ENCODE assay signal across 1 cellular context in the genomic region with DNA sequence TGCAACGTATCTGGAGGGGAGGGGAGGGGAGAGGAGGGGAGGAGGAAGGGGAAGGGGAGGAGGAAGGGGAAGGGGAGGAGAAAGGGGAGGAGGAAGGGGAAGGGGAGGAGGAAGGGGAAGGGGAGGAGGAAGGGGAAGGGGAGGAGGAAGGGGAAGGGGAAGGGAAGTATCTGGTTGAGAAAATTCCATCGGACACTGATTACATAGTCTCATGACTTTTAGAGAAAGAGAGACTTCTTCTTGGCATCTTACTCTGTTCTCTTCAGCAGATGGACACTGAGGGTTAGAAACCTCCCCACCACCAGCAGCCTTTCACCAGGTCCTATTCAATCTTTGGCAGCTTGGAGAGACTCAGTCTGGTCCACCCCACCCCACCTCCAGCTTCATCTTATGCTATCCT.
TF ChIP-seq lines count a peak whose summit lies in the region.

No MANE protein-coding gene starts in this region.

TF ChIP-seq in IMR-90, 13 proteins besides CTCF, POLR2A, EP300 and RAD21:
- TF ChIP-seq MAFK (IDR thresholded peaks at IDR 0.05; ENCODE audit: low read depth, low read length) (no peak), SMC3 (IDR thresholded peaks at IDR 0.05; ENCODE audit: low read depth, low read length) (no peak), ELK1 (IDR thresholded peaks at IDR 0.05; ENCODE audit: borderline replicate concordance, low read depth, low read length) (no peak), FOS (IDR thresholded peaks at IDR 0.05; ENCODE audit: low read depth, low read length) (no peak), MAZ (IDR thresholded peaks at IDR 0.05; ENCODE audit: borderline replicate concordance, low read depth, low read length) (no peak), CEBPB (IDR thresholded peaks at IDR 0.05; ENCODE audit: low read depth, low read length) (no peak), NFE2L2 (IDR thresholded peaks at IDR 0.05; ENCODE audit: low read depth, low read length) (no peak), RCOR1 (IDR thresholded peaks at IDR 0.05; ENCODE audit: insufficient replicate concordance, low read length) (no peak), BHLHE40 (IDR thresholded peaks at IDR 0.05; ENCODE audit: low read depth, low read length) (no peak), RFX5 (IDR thresholded peaks at IDR 0.05; ENCODE audit: low read depth, low read length) (no peak), MXI1 (IDR thresholded peaks at IDR 0.05; ENCODE audit: borderline replicate concordance, low read depth, low read length) (no peak), CHD1 (IDR thresholded peaks at IDR 0.05; ENCODE audit: low read depth, low read length) (no peak)
- TF ChIP-seq, protein P1, sequence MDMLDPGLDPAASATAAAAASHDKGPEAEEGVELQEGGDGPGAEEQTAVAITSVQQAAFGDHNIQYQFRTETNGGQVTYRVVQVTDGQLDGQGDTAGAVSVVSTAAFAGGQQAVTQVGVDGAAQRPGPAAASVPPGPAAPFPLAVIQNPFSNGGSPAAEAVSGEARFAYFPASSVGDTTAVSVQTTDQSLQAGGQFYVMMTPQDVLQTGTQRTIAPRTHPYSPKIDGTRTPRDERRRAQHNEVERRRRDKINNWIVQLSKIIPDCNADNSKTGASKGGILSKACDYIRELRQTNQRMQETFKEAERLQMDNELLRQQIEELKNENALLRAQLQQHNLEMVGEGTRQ (IDR thresholded peaks at IDR 0.05; ENCODE audit: low read depth, low read length) = no peak
